Comparison of ENCODE assay signal across 1 cellular context in genomic region chr6:143505111-143505510, GRCh38.
TF ChIP-seq lines count a peak whose summit lies in the region.

No MANE protein-coding gene starts in this region.

TF ChIP-seq in K562, 482 proteins besides CTCF, POLR2A, EP300 and RAD21:
- TF ChIP-seq ZNF324 (CRISPR knock-in tag; IDR thresholded peaks at IDR 0.05) (no peak), FOSL1 (tag; conservative IDR thresholded peaks at IDR 0.05) (0 out of 2 replicates have a peak, but pooled peaks have one; percentile 25)
